Comparison of ENCODE assay signal across 24 cellular contexts in the genomic region with DNA sequence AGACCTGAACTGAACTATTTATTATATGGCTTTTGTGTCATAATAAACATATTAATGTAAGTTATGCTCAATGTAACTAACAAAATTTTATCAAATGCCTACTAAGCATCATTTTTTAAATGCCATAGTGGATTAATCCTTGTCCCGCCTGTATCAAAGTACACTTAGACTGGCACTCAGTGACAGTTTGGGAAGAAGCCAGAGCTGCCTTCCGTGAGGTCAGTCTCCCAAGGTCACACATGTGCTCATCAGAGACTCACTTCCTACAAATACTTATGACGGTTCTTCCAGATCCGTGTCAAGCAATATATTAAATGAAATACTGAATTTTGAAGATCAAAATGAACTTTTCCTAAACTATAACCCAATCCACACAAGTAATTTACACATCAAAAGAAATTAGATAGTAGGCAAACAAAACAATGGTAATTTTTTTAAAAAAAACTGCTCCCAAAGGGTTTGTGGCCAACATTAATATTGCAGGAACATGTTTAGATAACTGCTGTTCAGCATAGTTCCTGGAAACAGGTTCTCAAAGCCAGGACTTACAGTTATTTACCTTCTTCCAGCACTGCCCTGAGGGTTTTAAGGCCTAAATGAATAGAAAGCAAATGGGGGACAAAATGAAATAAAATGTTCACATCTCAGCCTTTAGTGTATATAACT. TPM values are rescaled to one million over a fixed set of nuclear protein-coding genes. Genes with fewer than 3 reads are reported as not detected.
DNase-seq lines count a peak whose midpoint lies in the region; ATAC-seq, FAIRE-seq and TF ChIP-seq lines count a peak whose summit lies in the region.
"Had no signal": no experiment of that assay in that cellular context is flagged by ENCODE, and none has a peak within 500 bp of the region (broad histone marks: within the 10 kb centered on the region; RNA-seq: fewer than 3 reads in every experiment).

No MANE protein-coding gene starts in this region.

- FAIRE-seq in keratinocyte (lab: Jason Lieb, UNC), result peak; percentile 41
- FAIRE-seq in pancreas (lab: Jason Lieb, UNC), result no peak

- H3K79me1 ChIP-seq in IMR-90 (ENCODE audit: low read depth in 1 of 2, low read length in 2 of 2), result peaks cover 44 to 63% of the 10 kb centered on the region in 2 experiments

- H2BK120ac ChIP-seq in IMR-90 (ENCODE audit: low read depth, low read length), result no peak overlapping the region

- dilution Hi-C loops in IMR-90 (cut with HindIII; ENCODE audit: low sequenced_read_pairs, unreplicated experiment) (no loop called here), keratinocyte (cut with MboI; ENCODE audit: extremely low pct_ligation_motif_present, low sequenced_read_pairs) (no loop called here)

- H2BK15ac ChIP-seq in IMR-90 (ENCODE audit: low read depth, low read length), result no peak overlapping the region

- in situ Hi-C loops in IMR-90 (cut with MboI; ENCODE audit: low sequenced_read_pairs), result no loop called here

- H2AFZ ChIP-seq in IMR-90 (replicated peaks; ENCODE audit: low read length, poor library complexity) (no peak overlapping the region), keratinocyte (ENCODE audit: control insufficient read depth, low read length) (no peak overlapping the region)
- H2AFZ ChIP-seq: GM23338 had no signal

- no peak overlapping the region for H2BK20ac ChIP-seq in IMR-90 (ENCODE audit: low read depth, low read length)

- no peak overlapping the region for H4K91ac ChIP-seq in IMR-90 (ENCODE audit: insufficient read depth, low read depth, low read length)

- H2AK5ac ChIP-seq in IMR-90 (ENCODE audit: low read depth, low read length), result no peak overlapping the region

- H3K9me3 ChIP-seq in IMR-90 (ENCODE audit: control insufficient read depth, insufficient read depth, low read length), result no peaks in the 10 kb centered on the region
- no peaks in the 10 kb centered on the region for H3K9me3 ChIP-seq in keratinocyte (ENCODE audit: control insufficient read depth, low read depth, low read length)
- H3K9me3 ChIP-seq in pancreas, result no peaks in the 10 kb centered on the region
- H3K9me3 ChIP-seq in A673 (ENCODE audit: low read depth, low read length, poor library complexity, severe bottlenecking), result no peaks in the 10 kb centered on the region
- H3K9me3 ChIP-seq: BE2C, tibial nerve had no signal

- DNase-seq in IMR-90 (no peak), keratinocyte (ENCODE audit: low read depth, low spot score) (no peak), pancreas (peak in 4 of 6 donors; percentile 51 to 68 (median 60)), A673 (ENCODE audit: low spot score) (no peak), SW 1271 (lab: John Stamatoyannopoulos, UW) (no peak), GOT3 (lab: John Stamatoyannopoulos, UW) (no peak)
- DNase-seq in activated CD4-positive, alpha-beta T cell treated with anti-CD3 and anti-CD28 coated beads for 1 hour, result no peak
- DNase-seq: activated CD4-positive, alpha-beta memory T cell treated with anti-CD3 and anti-CD28 coated beads, Interleukin-2, amount 10 ng/mL, durations not matched to agents 7 days and 5 days; activated T-cell treated with anti-CD3 and anti-CD28 coated beads, Interleukin-2, amount 50 U/mL, for 48 hours; BE2C; DMS153; dorsolateral prefrontal cortex; KBM-7; kidney glomerular epithelial cell; NCI-H1105; NCI-H2107; NCI-H774; RPMI8226 had no signal

- H3K4ac ChIP-seq in IMR-90 (ENCODE audit: low read depth, low read length), result no peak overlapping the region

- H3K9ac ChIP-seq in IMR-90 (ENCODE audit: low read depth, low read length), result no peak overlapping the region
- H3K9ac ChIP-seq in keratinocyte (ENCODE audit: control insufficient read depth, extremely low read depth, insufficient read depth, low read length), result no peak overlapping the region

- H3K18ac ChIP-seq in IMR-90 (ENCODE audit: low read depth, low read length), result no peak overlapping the region

- TF ChIP-seq CTCF in IMR-90 (conservative IDR thresholded peaks at IDR 0.05; ENCODE audit: low read depth, low read length) (no peak), VCaP (conservative IDR thresholded peaks at IDR 0.05) (peak; percentile 17; the same call in 1 of the 2 replicates), keratinocyte (optimal IDR thresholded peaks at IDR 0.05 in 1 of 3, IDR thresholded peaks at IDR 0.05 in 1 of 3, conservative IDR thresholded peaks at IDR 0.05 in 1 of 3; ENCODE audit: extremely low read depth in 1 of 3, insufficient read depth in 2 of 3, low read length in 3 of 3) (no peak), pancreas (IDR thresholded peaks at IDR 0.05) (peak in 1 of 4 donors; percentile 14), A673 (conservative IDR thresholded peaks at IDR 0.05; ENCODE audit: low read depth, low read length) (no peak)

- H3K79me2 ChIP-seq in keratinocyte (ENCODE audit: control insufficient read depth, insufficient read depth, low read length), result peaks cover 46% of the 10 kb centered on the region

- intact Hi-C loops in IMR-90 (cut with micrococcal nuclease) (no loop called here), pancreas (cut with DNase I) (no loop called here), A673 (cut with micrococcal nuclease; ENCODE audit: unreplicated experiment) (no loop called here)

- peaks cover 22% of the 10 kb centered on the region for H4K20me1 ChIP-seq in IMR-90 (ENCODE audit: insufficient read depth, low read length)
- no peaks in the 10 kb centered on the region for H4K20me1 ChIP-seq in keratinocyte (ENCODE audit: control insufficient read depth, extremely low read depth, insufficient read depth, low read length)

- H2BK5ac ChIP-seq in IMR-90 (ENCODE audit: low read depth, low read length, poor library complexity, severe bottlenecking), result no peak overlapping the region

- no peak overlapping the region; the same call in 1 of the 2 replicates for H4K5ac ChIP-seq in IMR-90 (ENCODE audit: low read depth, low read length)

- no peak overlapping the region for H3K56ac ChIP-seq in IMR-90 (ENCODE audit: extremely low read depth, insufficient read depth, low read length)

- BruUV-seq in IMR-90 (replicated peaks; lab: Mats Ljungman, UMichigan), result no TSS peak
- no TSS peak for BruUV-seq in A673 (replicated peaks; lab: Mats Ljungman, UMichigan)

- TF ChIP-seq RAD21 in IMR-90 (IDR thresholded peaks at IDR 0.05; ENCODE audit: low read length), result no peak

- peaks cover 10% of the 10 kb centered on the region for H3K9me1 ChIP-seq in IMR-90 (ENCODE audit: insufficient read depth, low read length)
- H3K9me1 ChIP-seq in keratinocyte (ENCODE audit: control insufficient read depth, extremely low read depth, insufficient read depth, low read length), result no peaks in the 10 kb centered on the region

- no peak overlapping the region for H3K4me3 ChIP-seq in IMR-90 (ENCODE audit: insufficient read depth, low read depth, low read length)
- no peak overlapping the region for H3K4me3 ChIP-seq in keratinocyte (ENCODE audit: control insufficient read depth in 2 of 3, extremely low read depth in 1 of 3, insufficient read depth in 2 of 3, low read depth in 1 of 3, low read length in 3 of 3)
- H3K4me3 ChIP-seq in pancreas, result no peak overlapping the region
- H3K4me3 ChIP-seq in A673 (ENCODE audit: low read depth, low read length, poor library complexity, severe bottlenecking), result no peak overlapping the region
- H3K4me3 ChIP-seq: dorsolateral prefrontal cortex, GM23338, tibial nerve had no signal

- no peaks in the 10 kb centered on the region for H3K27me3 ChIP-seq in IMR-90 (ENCODE audit: control insufficient read depth, insufficient read depth, low read length)
- no peaks in the 10 kb centered on the region for H3K27me3 ChIP-seq in keratinocyte (ENCODE audit: control insufficient read depth, extremely low read depth, insufficient read depth, low read length)
- no peaks in the 10 kb centered on the region for H3K27me3 ChIP-seq in pancreas
- no peaks in the 10 kb centered on the region for H3K27me3 ChIP-seq in A673 (replicated peaks; ENCODE audit: insufficient read depth, low read depth, low read length, poor library complexity)
- H3K27me3 ChIP-seq: BE2C, dorsolateral prefrontal cortex, tibial nerve had no signal

- H3K27ac ChIP-seq in IMR-90 (ENCODE audit: insufficient read depth, low read length) (no peak overlapping the region), VCaP (no peak overlapping the region), keratinocyte (ENCODE audit: control insufficient read depth, insufficient read depth, low read length) (no peak overlapping the region), pancreas (peak overlapping the region in 3 of 4 donors; percentile 29 to 76 (median 71)), A673 (ENCODE audit: low read depth, low read length, poor library complexity, severe bottlenecking) (no peak overlapping the region)
- H3K27ac ChIP-seq: HL-60 had no signal

- H3K36me3 ChIP-seq in IMR-90 (ENCODE audit: control insufficient read depth, insufficient read depth, low read length), result peaks cover 1% of the 10 kb centered on the region; the same call in 1 of the 2 replicates
- H3K36me3 ChIP-seq in keratinocyte (ENCODE audit: control insufficient read depth in 2 of 2, extremely low read depth in 1 of 2, insufficient read depth in 2 of 2, low read length in 2 of 2), result peaks cover 0 to 3% of the 10 kb centered on the region in 2 experiments
- no peaks in the 10 kb centered on the region for H3K36me3 ChIP-seq in pancreas
- no peaks in the 10 kb centered on the region for H3K36me3 ChIP-seq in A673 (ENCODE audit: insufficient read depth, low read length, poor library complexity, severe bottlenecking)
- H3K36me3 ChIP-seq: BE2C, tibial nerve had no signal

- peak overlapping the region; percentile 23; the same call in 1 of the 2 replicates for H3K23ac ChIP-seq in IMR-90 (ENCODE audit: low read depth, low read length)

- no peak for ATAC-seq in IMR-90 (ENCODE audit: low read depth)
- peak; percentile 74 to 80 (median 78) for ATAC-seq in pancreas
- ATAC-seq: GM23338; stimulated activated memory B cell treated with anti-CD40 and anti-IgM and Interleukin-4, amounts not matched to agents 10 μg/mL and 1 μg/mL and 100 μg/mL, for 72 hours had no signal

- H2AK9ac ChIP-seq in IMR-90 (replicated peaks; ENCODE audit: low read depth, low read length, poor library complexity), result no peak overlapping the region

- POLR2A ChIA-PET in IMR-90 (lab: Charles Lee; ENCODE audit: unreplicated experiment) (no interaction called here), A673 (lab: Charles Lee; ENCODE audit: low non-redundant PET) (no interaction called here)

- H3K4me2 ChIP-seq in IMR-90 (ENCODE audit: low read depth, low read length), result no peak overlapping the region
- no peak overlapping the region for H3K4me2 ChIP-seq in keratinocyte (ENCODE audit: control insufficient read depth, extremely low read depth, insufficient read depth, low read depth, low read length)
- H3K4me2 ChIP-seq: GM23338 had no signal

- TF ChIP-seq POLR2A in IMR-90 (IDR thresholded peaks at IDR 0.05; ENCODE audit: low read depth, low read length), result no peak

- no peak overlapping the region for H4K8ac ChIP-seq in IMR-90 (ENCODE audit: low read depth in 2 of 2, low read length in 2 of 2)

- 0 out of 2 replicates have a peak overlapping the region, but pooled peaks have one; percentile 64 for H3K14ac ChIP-seq in IMR-90 (replicated peaks; ENCODE audit: low read depth, low read length)

- WGBS in IMR-90 (ENCODE audit: extremely low coverage in 2 of 2, insufficient read length in 1 of 2), 2 experiments, result no CpG with 5 or more reads among the region's 4 CpGs
- WGBS in pancreas, 2 donors, result 8 to 14% methylated on average over 4 of the region's 4 CpGs

- H3K4me1 ChIP-seq in IMR-90 (ENCODE audit: control insufficient read depth, insufficient read depth, low read length) (peaks cover 22% of the 10 kb centered on the region), keratinocyte (ENCODE audit: control insufficient read depth, extremely low read depth, insufficient read depth, low read length) (peaks cover 22% of the 10 kb centered on the region), pancreas (peaks cover 21 to 51% (median 46%) of the 10 kb centered on the region in 3 donors), A673 (ENCODE audit: insufficient read depth, low read length, poor library complexity, severe bottlenecking) (peaks cover 32% of the 10 kb centered on the region)
- H3K4me1 ChIP-seq: BE2C had no signal

- CTCF ChIA-PET in IMR-90 (lab: Yijun Ruan, JAX), result no interaction called here
- CTCF ChIA-PET in A673 (lab: Charles Lee), result no interaction called here

RNA-seq across cellular contexts. Expression of gene WLS, which starts 27.2 kb away (rescaled TPM):
- total RNA-seq in IMR-90 (2012; rRNA removed), result 139 and 157 TPM in 2 replicates
- polyA plus RNA-seq in IMR-90 (2012; rRNA removed), result 105 and 152 TPM in 2 replicates
- polyA plus RNA-seq in IMR-90 (2012; cell fraction: cytosol; rRNA removed), result 50.8 and 60.3 TPM in 2 replicates
- 47.7 and 165 TPM in 2 replicates for polyA plus RNA-seq in IMR-90 (2012; cell fraction: nucleus; rRNA removed; ENCODE audit: low replicate concordance)
- polyA plus RNA-seq in keratinocyte, result 59.5 to 92.4 TPM (median 73.7 TPM) in 3 replicates
- 14.1 TPM for polyA plus RNA-seq in keratinocyte (2011; ENCODE audit: low read depth)
- polyA plus RNA-seq in keratinocyte (2011; cell fraction: cytosol; rRNA removed), result 33.4 and 56.9 TPM in 2 replicates
- polyA plus RNA-seq in keratinocyte (2011; cell fraction: nucleus; rRNA removed), result 101 and 111 TPM in 2 replicates
- 34.8 and 57.5 TPM in 2 replicates for polyA plus RNA-seq in keratinocyte (2012; ENCODE audit: low replicate concordance)
- 60.5 to 166 TPM (median 119 TPM) in 3 replicates for polyA minus RNA-seq in keratinocyte
- 33.4 TPM for polyA minus RNA-seq in keratinocyte (2011; cell fraction: cytosol; rRNA and poly(A)+ RNA removed)
- 85.2 and 147 TPM in 2 replicates for polyA minus RNA-seq in keratinocyte (2011; cell fraction: nucleus; rRNA and poly(A)+ RNA removed)
- 100 to 1,000 TPM in 1 of 6 donors, 10 to 100 TPM in 5; 58.3 to 121 (median 77.8) TPM for total RNA-seq in pancreas
- 10 to 100 TPM; 32.5 to 42.5 TPM for polyA plus RNA-seq in pancreas
- 144 and 149 TPM in 2 replicates for total RNA-seq in A673 (2021)
- total RNA-seq: activated CD4-positive, alpha-beta memory T cell treated with anti-CD3 and anti-CD28 coated beads, Interleukin-2, amount 10 ng/mL, durations not matched to agents 7 days and 5 days; T-helper 1 cell treated with Interleukin-12 subunit alpha and Interleukin-12 subunit beta and Interleukin-4 antibody, amounts not matched to agents 30 ng/mL and 1 ng/mL, for 36 hours had no signal

Comparison
In these comparisons a context has a peak if more than half of its experiments do, and no peak if none do; other contexts are left out.
1. DNase-seq: peak in pancreas (4 of 6); none in IMR-90 (single experiment), keratinocyte (single experiment), A673 (single experiment), SW 1271 (0 of 2), activated CD4-positive, alpha-beta T cell treated with anti-CD3 and anti-CD28 coated beads for 1 hour (single experiment) and GOT3 (single experiment).
2. H3K27ac ChIP-seq: peak in pancreas (3 of 4); none in IMR-90 (single experiment), VCaP (single experiment), keratinocyte (single experiment) and A673 (single experiment).